ENCODE assay signal across 1 cellular context in the genomic region with DNA sequence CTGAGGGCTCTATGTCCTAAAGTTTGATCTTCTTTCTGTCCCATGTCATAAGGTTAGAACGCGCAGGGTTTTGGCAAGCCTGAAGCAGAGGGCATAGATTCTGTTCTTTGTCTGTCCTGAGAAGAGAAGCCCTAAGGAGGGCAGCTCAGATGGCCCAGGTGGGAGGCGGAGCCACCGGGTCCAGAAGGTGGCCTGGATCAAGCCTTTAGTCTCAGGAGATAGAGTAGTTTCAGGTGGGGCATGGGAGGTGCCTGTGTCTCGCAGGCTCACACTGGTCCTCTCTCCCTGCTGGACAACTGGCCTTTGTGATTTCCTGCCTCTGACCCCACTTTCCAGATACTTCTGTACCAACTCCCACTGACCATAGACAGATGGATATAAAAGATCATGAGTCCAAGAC.
TF ChIP-seq lines count a peak whose summit lies in the region.

No MANE protein-coding gene starts in this region.

TF ChIP-seq in HepG2, 621 proteins besides CTCF, POLR2A, EP300 and RAD21 (continued from another document):
- no peak for TF ChIP-seq ZNF615 (CRISPR knock-in tag; IDR thresholded peaks at IDR 0.05; ENCODE audit: borderline replicate concordance)
- TF ChIP-seq TRIM22 (IDR thresholded peaks at IDR 0.05), result no peak
- TF ChIP-seq ATRX (CRISPR knock-in tag; IDR thresholded peaks at IDR 0.05; ENCODE audit: borderline replicate concordance), result no peak
- TF ChIP-seq REST (IDR thresholded peaks at IDR 0.05; ENCODE audit: borderline replicate concordance in 1 of 2, low read depth in 1 of 2, low read length in 2 of 2), result no peak
- no peak for TF ChIP-seq NFE2L2 (IDR thresholded peaks at IDR 0.05; ENCODE audit: low read length)
- no peak for TF ChIP-seq PRPF4 (IDR thresholded peaks at IDR 0.05; ENCODE audit: low read depth, low read length, poor library complexity, severe bottlenecking)
- TF ChIP-seq RBM22 (optimal IDR thresholded peaks at IDR 0.05; ENCODE audit: low read length), result no peak
- TF ChIP-seq, protein P1, sequence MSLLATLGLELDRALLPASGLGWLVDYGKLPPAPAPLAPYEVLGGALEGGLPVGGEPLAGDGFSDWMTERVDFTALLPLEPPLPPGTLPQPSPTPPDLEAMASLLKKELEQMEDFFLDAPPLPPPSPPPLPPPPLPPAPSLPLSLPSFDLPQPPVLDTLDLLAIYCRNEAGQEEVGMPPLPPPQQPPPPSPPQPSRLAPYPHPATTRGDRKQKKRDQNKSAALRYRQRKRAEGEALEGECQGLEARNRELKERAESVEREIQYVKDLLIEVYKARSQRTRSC (CRISPR knock-in tag; IDR thresholded peaks at IDR 0.05; ENCODE audit: low read depth), result no peak
- no peak for TF ChIP-seq ZNF383 (CRISPR knock-in tag; IDR thresholded peaks at IDR 0.05; ENCODE audit: borderline replicate concordance)
- TF ChIP-seq FIP1L1 (IDR thresholded peaks at IDR 0.05; ENCODE audit: borderline replicate concordance, insufficient read depth, low read depth, low read length), result no peak
- TF ChIP-seq BHLHE40 (IDR thresholded peaks at IDR 0.05; ENCODE audit: low read length), result no peak
TF ChIP-seq in HepG2: peak in this region for 0.
